In genomic region chr6:82251942-82252341, GRCh38 we compare ENCODE assay signal across 9 cellular contexts. TPM values are rescaled to one million over a fixed set of nuclear protein-coding genes. Genes with fewer than 3 reads are reported as not detected.
DNase-seq lines count a peak whose midpoint lies in the region; ATAC-seq and TF ChIP-seq lines count a peak whose summit lies in the region.
"Had no signal": no experiment of that assay in that cellular context is flagged by ENCODE, and none has a peak within 500 bp of the region (broad histone marks: within the 10 kb centered on the region; RNA-seq: fewer than 3 reads in every experiment).

No MANE protein-coding gene starts in this region.

- H3K27ac ChIP-seq in GM23338 (ENCODE audit: low read depth) (no peak overlapping the region), Panc1 (ENCODE audit: low read length) (peak overlapping the region; percentile 49; the same call in 1 of the 2 replicates), fibroblast of lung (ENCODE audit: insufficient read depth, low read length) (no peak overlapping the region), thyroid gland (no peak overlapping the region)

- no peak overlapping the region for H3K27ac Mint-ChIP-seq in GM23338

- H3K4me1 ChIP-seq in GM23338 (ENCODE audit: insufficient read depth) (peaks cover 14% of the 10 kb centered on the region), Panc1 (ENCODE audit: control insufficient read depth, insufficient read depth, low read length) (peaks cover 21% of the 10 kb centered on the region; the same call in 1 of the 2 replicates), fibroblast of lung (ENCODE audit: control insufficient read depth, extremely low read depth, insufficient read depth, low read length) (peaks cover 8% of the 10 kb centered on the region), thyroid gland (peaks cover 0 to 9% of the 10 kb centered on the region in 2 donors)

- H3K36me3 ChIP-seq in GM23338 (ENCODE audit: insufficient read depth), result no peaks in the 10 kb centered on the region
- H3K36me3 ChIP-seq in Panc1 (ENCODE audit: control insufficient read depth, insufficient read depth, low read length), result no peaks in the 10 kb centered on the region; the same call in 1 of the 2 replicates
- H3K36me3 ChIP-seq in fibroblast of lung (ENCODE audit: control insufficient read depth, insufficient read depth, low read length), result no peaks in the 10 kb centered on the region
- H3K36me3 ChIP-seq in thyroid gland, result no peaks in the 10 kb centered on the region

- H3K27me3 Mint-ChIP-seq in GM23338 (ENCODE audit: insufficient read depth, low read depth, poor library complexity), result peaks cover 7% of the 10 kb centered on the region
- H3K27me3 Mint-ChIP-seq: central memory CD8-positive, alpha-beta T cell had no signal

- ATAC-seq in GM23338 (no peak), Panc1 (no peak), GM18517 (IDR thresholded peaks at IDR 0.05; ENCODE audit: unreplicated experiment) (no peak), HG02798 (IDR thresholded peaks at IDR 0.05; ENCODE audit: poor library complexity, unreplicated experiment) (no peak)

- H3K9me3 Mint-ChIP-seq in GM23338, result no peaks in the 10 kb centered on the region; the same call in 2 of the 3 replicates
- H3K9me3 Mint-ChIP-seq: central memory CD8-positive, alpha-beta T cell had no signal

- no peaks in the 10 kb centered on the region; the same call in 1 of the 2 replicates for H3F3A ChIP-seq in GM23338 (replicated peaks; ENCODE audit: low read depth)

- H3K4me1 Mint-ChIP-seq in GM23338, result peaks cover 18% of the 10 kb centered on the region

- in situ Hi-C loops in Panc1 (cut with HindIII; ENCODE audit: low pct_unique_long_range_greater_than_20kb, low sequenced_read_pairs), result no loop called here

- H3K9me3 ChIP-seq in Panc1 (ENCODE audit: control insufficient read depth, insufficient read depth, low read depth, low read length), result no peaks in the 10 kb centered on the region
- no peaks in the 10 kb centered on the region for H3K9me3 ChIP-seq in fibroblast of lung (ENCODE audit: control insufficient read depth, insufficient read depth, low read depth, low read length)
- H3K9me3 ChIP-seq in thyroid gland, result no peaks in the 10 kb centered on the region

- TF ChIP-seq CTCF in AG10803 (conservative IDR thresholded peaks at IDR 0.05; ENCODE audit: low read length) (peak; percentile 64), GM23338 (conservative IDR thresholded peaks at IDR 0.05; ENCODE audit: low read depth in 2 of 2) (peak; percentile 61 to 66), Panc1 (IDR thresholded peaks at IDR 0.05) (peak; percentile 21; the same call in 1 of the 2 replicates), fibroblast of lung (conservative IDR thresholded peaks at IDR 0.05 in 1 of 2, IDR thresholded peaks at IDR 0.05 in 1 of 2; ENCODE audit: low read depth in 1 of 2, low read length in 2 of 2) (peak; percentile 20 to 46), thyroid gland (IDR thresholded peaks at IDR 0.05) (peak in 5 of 6 experiments; percentile 15 to 50 (median 42))

- CTCF ChIA-PET in Panc1 (lab: Charles Lee), result interaction anchor here (0.8 kb wide), 1 partner anchor 112 kb away, joined by 12 read pairs; the partner anchor contains the start of gene TPBG

- no peak overlapping the region for H3K9ac ChIP-seq in fibroblast of lung (ENCODE audit: insufficient read depth, low read length)

- H3K4me3 Mint-ChIP-seq in GM23338, result no peak overlapping the region
- H3K4me3 Mint-ChIP-seq: central memory CD8-positive, alpha-beta T cell had no signal

- H3K27me3 ChIP-seq in GM23338 (ENCODE audit: insufficient read depth), result no peaks in the 10 kb centered on the region
- no peaks in the 10 kb centered on the region for H3K27me3 ChIP-seq in Panc1 (ENCODE audit: control insufficient read depth, insufficient read depth, low read length)
- H3K27me3 ChIP-seq in fibroblast of lung (ENCODE audit: control insufficient read depth, insufficient read depth, low read length), result no peaks in the 10 kb centered on the region
- H3K27me3 ChIP-seq in thyroid gland, result no peaks in the 10 kb centered on the region

- intact Hi-C loops in Panc1 (cut with micrococcal nuclease; ENCODE audit: unreplicated experiment) (loop anchor here (2.0 kb wide), 1 partner anchor 803 kb away; no protein-coding TSS in a partner anchor), thyroid gland (cut with DNase I) (loop anchor here (10.0 kb wide), 1 partner anchor 803 kb away; no protein-coding TSS in a partner anchor)

- H3K79me2 ChIP-seq in GM23338 (replicated peaks; ENCODE audit: insufficient read depth) (peaks cover 2% of the 10 kb centered on the region), fibroblast of lung (ENCODE audit: control insufficient read depth, insufficient read depth, low read length) (peaks cover 8% of the 10 kb centered on the region)

- H3K36me3 Mint-ChIP-seq in GM23338 (ENCODE audit: low read depth), result no peaks in the 10 kb centered on the region

- H2AFZ ChIP-seq in GM23338 (no peak overlapping the region), fibroblast of lung (ENCODE audit: low read length) (no peak overlapping the region)

- H3K4me3 ChIP-seq in AG10803 (ENCODE audit: low read length) (no peak overlapping the region), GM23338 (no peak overlapping the region), Panc1 (ENCODE audit: low read depth in 2 of 2, low read length in 2 of 2) (no peak overlapping the region), fibroblast of lung (replicated peaks in 1 of 4; ENCODE audit: control extremely low read depth in 1 of 4, insufficient read depth in 1 of 4, low read depth in 3 of 4, low read length in 4 of 4) (no peak overlapping the region), thyroid gland (replicated peaks in 1 of 3) (no peak overlapping the region)

- H3K4me2 ChIP-seq in GM23338 (no peak overlapping the region), fibroblast of lung (ENCODE audit: extremely low read depth, insufficient read depth, low read length) (no peak overlapping the region)

- no peak for TF ChIP-seq POLR2A in thyroid gland (IDR thresholded peaks at IDR 0.05)

- DNase-seq in AG10803 (ENCODE audit: low read depth) (peak; percentile 51), GM23338 (ENCODE audit: low spot score) (peak; percentile 69), Panc1 (ENCODE audit: low read depth, low spot score) (no peak), fibroblast of lung (ENCODE audit: low read depth in 2 of 2) (peak; percentile 27 to 67), thyroid gland (no peak)
- no peak for DNase-seq in activated effector memory CD4-positive, alpha-beta T cell treated with Interleukin-2 at 50 U/mL for 16 hours

- no TSS peak for BruUV-seq in Panc1 (replicated peaks; lab: Mats Ljungman, UMichigan)

- no peaks in the 10 kb centered on the region for H4K20me1 ChIP-seq in GM23338 (replicated peaks; ENCODE audit: insufficient read depth)
- H4K20me1 ChIP-seq in fibroblast of lung (ENCODE audit: control insufficient read depth, extremely low read depth, insufficient read depth, low read length), result no peaks in the 10 kb centered on the region

- POLR2A ChIA-PET in Panc1 (lab: Charles Lee), result no interaction called here

- no peaks in the 10 kb centered on the region for H3K9me2 ChIP-seq in GM23338 (ENCODE audit: insufficient read depth)

TF ChIP-seq in GM23338, 12 proteins besides CTCF, POLR2A, EP300 and RAD21 (continues in another document):
- TF ChIP-seq STAT1 (IDR thresholded peaks at IDR 0.05; ENCODE audit: unreplicated experiment) (no peak), JUNB (IDR thresholded peaks at IDR 0.05; ENCODE audit: unreplicated experiment) (no peak), EZH2phosphoT487 (IDR thresholded peaks at IDR 0.05; ENCODE audit: unreplicated experiment) (no peak), CREB1 (CRISPR knock-in tag; IDR thresholded peaks at IDR 0.05; ENCODE audit: low read depth) (no peak), ZNF331 (CRISPR knock-in tag; IDR thresholded peaks at IDR 0.05; ENCODE audit: low read depth) (no peak)

RNA-seq across cellular contexts. Expression of gene IBTK, which starts 4.4 kb away (rescaled TPM):
- total RNA-seq in GM23338 (2014; rRNA removed; shearing (Covaris generic)), result 25.9 and 28.7 TPM in 2 replicates
- polyA plus RNA-seq in GM23338 (2016; fragmentation: Nextera tagmentation; extraction: Ambion mirVana), result 15.4 and 16.0 TPM in 2 replicates
- total RNA-seq in Panc1 (2021; ENCODE audit: unreplicated experiment), result 73.2 TPM
- 24.1 TPM for polyA plus RNA-seq in Panc1 (2012; ENCODE audit: insufficient read length)
- total RNA-seq in fibroblast of lung, result 51.6 and 66.9 TPM in 2 replicates
- 27.6 and 36.0 TPM in 2 replicates for polyA plus RNA-seq in fibroblast of lung
- polyA plus RNA-seq in fibroblast of lung (2012), result 20.6 and 26.2 TPM in 2 replicates
- polyA minus RNA-seq in fibroblast of lung (ENCODE audit: low replicate concordance), result 8.8 and 10.7 TPM in 2 replicates
- 10 to 100 TPM; 28.4 to 46.1 (median 38.3) TPM for total RNA-seq in thyroid gland

Comparison
In these comparisons a context has a peak if more than half of its experiments do, and no peak if none do; other contexts are left out.
1. DNase-seq: peak in AG10803 (single experiment), GM23338 (single experiment) and fibroblast of lung (2 of 2); none in Panc1 (single experiment), thyroid gland (0 of 2) and activated effector memory CD4-positive, alpha-beta T cell treated with Interleukin-2 at 50 U/mL for 16 hours (single experiment).
2. Peak in every context shown above with its lines, with median percentiles within 50 percentile points of each other: CTCF ChIP-seq.